In genomic region chr20:62893700-62894099, GRCh38 we compare ENCODE assay signal across 2 cellular contexts.
TF ChIP-seq lines count a peak whose summit lies in the region.

No MANE protein-coding gene starts in this region.

TF ChIP-seq in HEK293, 187 proteins besides CTCF, POLR2A, EP300 and RAD21 (continued from another document):
- no peak for TF ChIP-seq AEBP2 (tag by site-specific recombination; IDR thresholded peaks at IDR 0.05; ENCODE audit: borderline replicate concordance)

TF ChIP-seq in WTC11, 78 proteins besides CTCF, POLR2A, EP300 and RAD21 (continued from another document):
- TF ChIP-seq AR (CRISPR knock-in tag; IDR thresholded peaks at IDR 0.05) (no peak), KAT7 (CRISPR knock-in tag; IDR thresholded peaks at IDR 0.05; ENCODE audit: borderline replicate concordance) (no peak)
TF ChIP-seq in WTC11: peak in this region for 0.
